12 cellular contexts compared by ENCODE assay signal in the genomic region with DNA sequence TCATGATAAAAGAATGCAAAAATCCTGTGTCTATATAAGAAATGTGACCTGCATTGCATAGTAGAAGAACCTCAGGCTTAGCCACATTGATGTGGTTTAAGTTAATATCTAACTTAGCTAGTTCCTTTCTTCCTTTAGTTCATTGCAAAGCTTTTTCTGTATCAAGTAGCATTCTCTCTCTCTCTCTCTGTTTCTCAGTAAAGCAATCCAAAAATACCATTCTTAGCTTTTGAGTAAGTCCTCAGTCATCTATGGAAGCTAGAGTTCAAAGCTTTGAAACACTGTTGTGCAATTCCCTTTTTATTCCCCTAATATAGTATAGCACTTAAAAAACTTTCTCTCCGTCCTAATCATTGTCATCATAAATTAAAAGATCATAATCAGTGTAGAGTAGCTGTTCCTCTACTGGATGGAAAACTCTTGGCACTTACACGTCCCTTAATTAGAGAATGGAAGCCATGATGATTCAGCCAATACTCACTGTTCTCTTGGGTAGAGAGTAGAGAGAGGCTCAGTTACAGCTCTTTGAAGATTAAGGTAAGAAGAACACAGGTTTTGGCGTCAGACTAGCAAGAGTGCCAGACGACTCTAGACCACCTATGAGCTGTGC.
DNase-seq lines count a peak whose midpoint lies in the region; ATAC-seq lines count a peak whose summit lies in the region.
"Had no signal": no experiment of that assay in that cellular context is flagged by ENCODE, and none has a peak within 500 bp of the region (broad histone marks: within the 10 kb centered on the region; RNA-seq: fewer than 3 reads in every experiment).

No MANE protein-coding gene starts in this region.

- H3K27me3 Mint-ChIP-seq in activated T-cell treated with anti-CD3 and anti-CD28 coated beads, Interleukin-2, amount 50 U/mL, for 4 hours (ENCODE audit: low read depth), result no peaks in the 10 kb centered on the region

- H3K4me1 Mint-ChIP-seq in activated T-cell treated with anti-CD3 and anti-CD28 coated beads, Interleukin-2, amount 50 U/mL, for 4 hours (ENCODE audit: low read depth), result no peaks in the 10 kb centered on the region
- H3K4me1 Mint-ChIP-seq: memory B cell had no signal

- H3K36me3 Mint-ChIP-seq in activated T-cell treated with anti-CD3 and anti-CD28 coated beads, Interleukin-2, amount 50 U/mL, for 4 hours (ENCODE audit: insufficient read depth), result no peaks in the 10 kb centered on the region
- H3K36me3 Mint-ChIP-seq: memory B cell had no signal

- DNase-seq in GM03348 (ENCODE audit: low spot score) (peak; percentile 66), amniotic stem cell (lab: John Stamatoyannopoulos, UW) (peak; percentile 42), myocyte (ENCODE audit: low read depth) (peak; percentile 42)
- DNase-seq in activated T-cell treated with anti-CD3 and anti-CD28 coated beads, Interleukin-2, amount 50 U/mL, for 4 hours, result no peak
- DNase-seq: Caco-2; effector memory CD4-positive, alpha-beta T cell; NCI-H1092 treated with DMSO at 0.1 percent for 48 hours had no signal

- ATAC-seq in HG02938 (IDR thresholded peaks at IDR 0.05; ENCODE audit: unreplicated experiment), result peak; percentile 91
- ATAC-seq in HG03135 (IDR thresholded peaks at IDR 0.05; ENCODE audit: unreplicated experiment), result no peak
- ATAC-seq in GM21576 (IDR thresholded peaks at IDR 0.05; ENCODE audit: unreplicated experiment), result no peak
- no peak for ATAC-seq in activated T-cell treated with anti-CD3 and anti-CD28 coated beads, Interleukin-2, amount 50 U/mL, for 4 hours
- ATAC-seq in HG02840 (IDR thresholded peaks at IDR 0.05; ENCODE audit: low FRiP score, unreplicated experiment), result no peak

- no peak overlapping the region for H3K4me3 Mint-ChIP-seq in activated T-cell treated with anti-CD3 and anti-CD28 coated beads, Interleukin-2, amount 50 U/mL, for 4 hours
- H3K4me3 Mint-ChIP-seq: memory B cell had no signal

- no peaks in the 10 kb centered on the region for H3K9me3 Mint-ChIP-seq in activated T-cell treated with anti-CD3 and anti-CD28 coated beads, Interleukin-2, amount 50 U/mL, for 4 hours
- H3K9me3 Mint-ChIP-seq: memory B cell had no signal
